Comparison of ENCODE assay signal across 17 cellular contexts in the genomic region with DNA sequence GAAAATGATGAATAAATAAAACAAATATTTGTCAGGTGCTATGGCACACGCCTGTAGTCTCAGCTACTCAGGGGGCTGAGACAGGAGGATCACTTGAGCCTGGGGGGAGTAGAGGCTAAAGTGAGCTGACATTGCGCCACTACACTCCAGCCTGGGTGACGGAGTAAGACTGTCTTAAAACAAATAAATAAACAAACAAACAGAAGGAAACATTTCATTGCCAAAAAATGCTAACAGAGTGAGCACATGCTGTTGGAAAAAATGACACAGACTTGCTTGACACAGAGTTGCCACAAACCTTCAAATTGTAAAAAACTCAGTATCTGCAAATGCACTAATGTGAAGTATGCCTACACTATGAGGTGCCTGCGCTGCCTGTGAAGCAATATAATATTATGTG. TPM values are rescaled to one million over a fixed set of nuclear protein-coding genes. Genes with fewer than 3 reads are reported as not detected.
DNase-seq lines count a peak whose midpoint lies in the region; ATAC-seq and TF ChIP-seq lines count a peak whose summit lies in the region.
"Had no signal": no experiment of that assay in that cellular context is flagged by ENCODE, and none has a peak within 500 bp of the region (broad histone marks: within the 10 kb centered on the region; RNA-seq: fewer than 3 reads in every experiment).

No MANE protein-coding gene starts in this region.

- in situ Hi-C loops in IMR-90 (cut with MboI; ENCODE audit: low sequenced_read_pairs) = loop anchor here (5.0 to 25.0 kb wide), 2 partner anchors 108 to 388 kb away; no protein-coding TSS in a partner anchor

- H4K91ac ChIP-seq in IMR-90 (ENCODE audit: insufficient read depth, low read depth, low read length) = no peak overlapping the region

- dilution Hi-C loops in IMR-90 (cut with HindIII; ENCODE audit: low sequenced_read_pairs, unreplicated experiment) = no loop called here

- no peak overlapping the region for H3K56ac ChIP-seq in IMR-90 (ENCODE audit: extremely low read depth, insufficient read depth, low read length)

- intact Hi-C loops in IMR-90 (cut with micrococcal nuclease) = loop anchor here (1.0 to 5.0 kb wide), 2 partner anchors 16 to 42 kb away; no protein-coding TSS in a partner anchor

- no peaks in the 10 kb centered on the region for H3K27me3 ChIP-seq in IMR-90 (ENCODE audit: control insufficient read depth, insufficient read depth, low read length)
- no peaks in the 10 kb centered on the region for H3K27me3 ChIP-seq in subcutaneous abdominal adipose tissue (ENCODE audit: control insufficient read depth in 5 of 5, insufficient read depth in 4 of 5, low read length in 5 of 5)
- H3K27me3 ChIP-seq: BLaER1 had no signal

- ATAC-seq in IMR-90 (ENCODE audit: low read depth) (peak; percentile 29), GM19467 (IDR thresholded peaks at IDR 0.05; ENCODE audit: unreplicated experiment) (no peak)
- ATAC-seq: natural killer cell had no signal

- H3K9ac ChIP-seq in IMR-90 (ENCODE audit: low read depth, low read length) (no peak overlapping the region), subcutaneous abdominal adipose tissue (ENCODE audit: low read length in 5 of 5) (no peak overlapping the region)
- H3K9ac ChIP-seq: BLaER1, parathyroid adenoma had no signal

- H4K5ac ChIP-seq in IMR-90 (ENCODE audit: low read depth, low read length) = no peak overlapping the region

- H3K9me1 ChIP-seq in IMR-90 (ENCODE audit: insufficient read depth, low read length) = 0 out of 2 replicates have a peak, but pooled peaks cover 3% of the 10 kb centered on the region

- H3K14ac ChIP-seq in IMR-90 (replicated peaks; ENCODE audit: low read depth, low read length) = no peak overlapping the region

- TF ChIP-seq CTCF in IMR-90 (conservative IDR thresholded peaks at IDR 0.05; ENCODE audit: low read depth, low read length) (no peak), fibroblast of villous mesenchyme (IDR thresholded peaks at IDR 0.05; ENCODE audit: insufficient read depth, low read depth, low read length) (no peak)

- H2AFZ ChIP-seq in IMR-90 (replicated peaks; ENCODE audit: low read length, poor library complexity) = no peak overlapping the region
- H2AFZ ChIP-seq: parathyroid adenoma had no signal

- H3K36me3 ChIP-seq in IMR-90 (ENCODE audit: control insufficient read depth, insufficient read depth, low read length) (no peaks in the 10 kb centered on the region), subcutaneous abdominal adipose tissue (ENCODE audit: control insufficient read depth in 5 of 5, insufficient read depth in 5 of 5, low read length in 5 of 5) (no peaks in the 10 kb centered on the region)

- no peak for TF ChIP-seq POLR2A in IMR-90 (IDR thresholded peaks at IDR 0.05; ENCODE audit: low read depth, low read length)

- no peak for TF ChIP-seq RAD21 in IMR-90 (IDR thresholded peaks at IDR 0.05; ENCODE audit: low read length)

- H4K8ac ChIP-seq in IMR-90 (ENCODE audit: low read depth in 2 of 2, low read length in 2 of 2) = no peak overlapping the region

- no peak overlapping the region for H2BK20ac ChIP-seq in IMR-90 (ENCODE audit: low read depth, low read length)

- no peak overlapping the region for H2BK5ac ChIP-seq in IMR-90 (ENCODE audit: low read depth, low read length, poor library complexity, severe bottlenecking)

- whole genome bisulfite sequencing in IMR-90 (ENCODE audit: extremely low coverage in 2 of 2, insufficient read length in 1 of 2), 2 experiments = no CpG with 5 or more reads among the region's 4 CpGs

- no peak overlapping the region for H2BK15ac ChIP-seq in IMR-90 (ENCODE audit: low read depth, low read length)

- H2AK9ac ChIP-seq in IMR-90 (replicated peaks; ENCODE audit: low read depth, low read length, poor library complexity) = no peak overlapping the region

- no peak overlapping the region for H3K4ac ChIP-seq in IMR-90 (ENCODE audit: low read depth, low read length)

- POLR2A ChIA-PET in IMR-90 (lab: Charles Lee; ENCODE audit: unreplicated experiment) = no interaction called here

- BruUV-seq in IMR-90 (replicated peaks; lab: Mats Ljungman, UMichigan) = no TSS peak

- peaks cover 2% of the 10 kb centered on the region; the same call in 1 of the 2 replicates for H3K4me1 ChIP-seq in IMR-90 (ENCODE audit: control insufficient read depth, insufficient read depth, low read length)
- H3K4me1 ChIP-seq in subcutaneous abdominal adipose tissue (ENCODE audit: control insufficient read depth in 5 of 5, insufficient read depth in 5 of 5, low read length in 5 of 5) = peaks cover 0 to 24% (median 16%) of the 10 kb centered on the region in 5 donors
- H3K4me1 ChIP-seq: BLaER1 had no signal

- no peak overlapping the region for H3K4me2 ChIP-seq in IMR-90 (ENCODE audit: low read depth, low read length)
- H3K4me2 ChIP-seq: BLaER1 had no signal

- peaks cover 80% of the 10 kb centered on the region for H4K20me1 ChIP-seq in IMR-90 (ENCODE audit: insufficient read depth, low read length)

- H3K9me3 ChIP-seq in IMR-90 (ENCODE audit: control insufficient read depth, insufficient read depth, low read length) (no peaks in the 10 kb centered on the region), subcutaneous abdominal adipose tissue (ENCODE audit: control insufficient read depth in 5 of 5, low read length in 5 of 5) (no peaks in the 10 kb centered on the region)

- CTCF ChIA-PET in IMR-90 (lab: Yijun Ruan, JAX) = no interaction called here

- no peak overlapping the region for H2BK120ac ChIP-seq in IMR-90 (ENCODE audit: low read depth, low read length)

- peak overlapping the region; percentile 4; the same call in 1 of the 2 replicates for H3K23ac ChIP-seq in IMR-90 (ENCODE audit: low read depth, low read length)

- no peak overlapping the region for H2AK5ac ChIP-seq in IMR-90 (ENCODE audit: low read depth, low read length)

- H3K79me1 ChIP-seq in IMR-90 (ENCODE audit: low read depth in 1 of 2, low read length in 2 of 2) = peaks cover 3 to 59% of the 10 kb centered on the region in 2 experiments; a peak in 3 of 4 replicates

- peak; percentile 34 for DNase-seq in IMR-90
- peak; percentile 48 for DNase-seq in amniotic epithelial cell (ENCODE audit: low read depth)
- DNase-seq in fibroblast of villous mesenchyme (ENCODE audit: low read depth) = peak; percentile 76
- DNase-seq in middle frontal gyrus (ENCODE audit: extremely low spot score, low spot score) = no peak
- DNase-seq in NAMALWA (ENCODE audit: low spot score) = no peak
- DNase-seq: activated CD4-positive, alpha-beta T cell treated with anti-CD3 and anti-CD28 coated beads, Interleukin-2, amount 10 ng/mL, durations not matched to agents 24 days and 14 days; activated effector memory CD4-positive, alpha-beta T cell treated with Interleukin-2 at 50 U/mL for 16 hours; GDM1; natural killer cell; NCI-H1694 treated with DMSO at 0.1 percent for 48 hours; NCI-H446; stimulated activated CD4-positive, alpha-beta T cell treated with anti-CD3 and anti-CD28 coated beads, Interleukin-4, amount 100 ng/mL, for 1 hour; substantia nigra had no signal

- H3K27ac ChIP-seq in IMR-90 (ENCODE audit: insufficient read depth, low read length) = no peak overlapping the region
- peak overlapping the region; percentile 46 for H3K27ac ChIP-seq in subcutaneous abdominal adipose tissue (ENCODE audit: low read depth, low read length)
- H3K27ac ChIP-seq: BLaER1, parathyroid adenoma had no signal

- no peak overlapping the region for H3K18ac ChIP-seq in IMR-90 (ENCODE audit: low read depth, low read length)

- H3K4me3 ChIP-seq in IMR-90 (ENCODE audit: insufficient read depth, low read depth, low read length) = no peak overlapping the region
- H3K4me3 ChIP-seq in fibroblast of villous mesenchyme (ENCODE audit: low read depth, low read length) = no peak overlapping the region
- no peak overlapping the region for H3K4me3 ChIP-seq in subcutaneous abdominal adipose tissue (ENCODE audit: low read depth in 1 of 5, low read length in 5 of 5)
- H3K4me3 ChIP-seq: BLaER1 had no signal

TF ChIP-seq in IMR-90, 13 proteins besides CTCF, POLR2A, EP300 and RAD21:
- no peak for TF ChIP-seq MXI1 (IDR thresholded peaks at IDR 0.05; ENCODE audit: borderline replicate concordance, low read depth, low read length)
- 0 out of 2 replicates have a peak, but pooled peaks have one; percentile 9 for TF ChIP-seq BHLHE40 (IDR thresholded peaks at IDR 0.05; ENCODE audit: low read depth, low read length)
- TF ChIP-seq CEBPB (IDR thresholded peaks at IDR 0.05; ENCODE audit: low read depth, low read length) = peak; percentile 76

RNA-seq across cellular contexts. Expression of gene AP4S1, which starts 50.8 kb away (rescaled TPM):
- total RNA-seq in IMR-90 (2012; rRNA removed) = 4.5 and 5.8 TPM in 2 replicates
- polyA plus RNA-seq in IMR-90 (2012; rRNA removed) = 2.5 and 2.7 TPM in 2 replicates
- 0.98 and 1.5 TPM in 2 replicates for polyA plus RNA-seq in IMR-90 (2012; cell fraction: cytosol; rRNA removed)
- polyA plus RNA-seq in IMR-90 (2012; cell fraction: nucleus; rRNA removed; ENCODE audit: low replicate concordance) = 1.9 and 4.1 TPM in 2 replicates
- 5.6 and 6.1 TPM in 2 replicates for total RNA-seq in fibroblast of villous mesenchyme

RNA-seq across cellular contexts. Expression of gene STRN3, which starts 51.6 kb away (rescaled TPM):
- total RNA-seq in IMR-90 (2012; rRNA removed) = 66.9 and 78.7 TPM in 2 replicates
- 8.3 and 10.8 TPM in 2 replicates for polyA plus RNA-seq in IMR-90 (2012; rRNA removed)
- polyA plus RNA-seq in IMR-90 (2012; cell fraction: cytosol; rRNA removed) = 1.9 and 2.4 TPM in 2 replicates
- polyA plus RNA-seq in IMR-90 (2012; cell fraction: nucleus; rRNA removed; ENCODE audit: low replicate concordance) = 3.3 and 21.0 TPM in 2 replicates
- total RNA-seq in fibroblast of villous mesenchyme = 53.5 and 83.3 TPM in 2 replicates

Comparison
In these comparisons a context has a peak if more than half of its experiments do, and no peak if none do; other contexts are left out.
1. DNase-seq: peak in IMR-90 (single experiment), amniotic epithelial cell (single experiment) and fibroblast of villous mesenchyme (single experiment); none in middle frontal gyrus (single experiment) and NAMALWA (single experiment).